In genomic region chr3:145170101-145170500, GRCh38 we compare ENCODE assay signal across 18 cellular contexts.
"Had no signal": no experiment of that assay in that cellular context is flagged by ENCODE, and none has a peak within 500 bp of the region (broad histone marks: within the 10 kb centered on the region; RNA-seq: fewer than 3 reads in every experiment).

No MANE protein-coding gene starts in this region.

- H3K27ac ChIP-seq: coronary artery, epithelial cell of prostate, heart left ventricle, lower lobe of right lung, pancreas, thyroid gland had no signal

- H3K36me3 ChIP-seq: heart left ventricle, lower lobe of right lung, pancreas, thyroid gland had no signal

- DNase-seq: activated CD4-positive, alpha-beta T cell treated with anti-CD3 and anti-CD28 coated beads, Interleukin-2, amount 10 ng/mL, durations not matched to agents 24 days and 14 days; activated CD8-positive, alpha-beta T cell treated with anti-CD3 and anti-CD28 coated beads, Interleukin-2, amount 10 ng/mL, durations not matched to agents 7 days and 5 days; activated gamma-delta T cell; heart left ventricle; kidney; lower lobe of right lung; naive thymus-derived CD8-positive, alpha-beta T cell; pancreas; right cardiac atrium; stimulated activated CD4-positive, alpha-beta T cell treated with anti-CD3 and anti-CD28 coated beads, Interleukin-12 subunit alpha, Interleukin-12 subunit beta, amount 100 ng/mL, for 4 hours; stimulated activated CD4-positive, alpha-beta T cell treated with anti-CD3 and anti-CD28 coated beads, Interleukin-4, amount 100 ng/mL, for 4 hours; stimulated activated naive CD8-positive, alpha-beta T cell treated with anti-CD3 and anti-CD28 coated beads, Interleukin-15, Interleukin-2, amounts not matched to agents 100 U/mL and 50 U/mL, for 24 hours; T-helper 2 cell; thyroid gland had no signal

- H3K4me3 ChIP-seq: coronary artery, heart left ventricle, lower lobe of right lung, pancreas, thyroid gland had no signal

- H3K27me3 ChIP-seq: heart left ventricle, pancreas, thyroid gland had no signal

- H3K4me1 ChIP-seq: heart left ventricle, lower lobe of right lung, pancreas, thyroid gland had no signal

- ATAC-seq: activated CD4-positive, CD25-positive, alpha-beta regulatory T cell treated with anti-CD3 and anti-CD28 coated beads, Interleukin-2, amount 50 U/mL, for 24 hours; activated CD8-positive, alpha-beta T cell treated with anti-CD3 and anti-CD28 coated beads, Interleukin-2, amount 10 ng/mL, durations not matched to agents 7 days and 5 days; heart left ventricle; left lobe of liver; lower lobe of right lung; naive thymus-derived CD8-positive, alpha-beta T cell; pancreas; right cardiac atrium; stimulated activated naive CD8-positive, alpha-beta T cell treated with anti-CD3 and anti-CD28 coated beads, Interleukin-15, Interleukin-2, amounts not matched to agents 100 U/mL and 50 U/mL, for 24 hours had no signal
